Comparison of ENCODE assay signal across 22 cellular contexts in the genomic region with DNA sequence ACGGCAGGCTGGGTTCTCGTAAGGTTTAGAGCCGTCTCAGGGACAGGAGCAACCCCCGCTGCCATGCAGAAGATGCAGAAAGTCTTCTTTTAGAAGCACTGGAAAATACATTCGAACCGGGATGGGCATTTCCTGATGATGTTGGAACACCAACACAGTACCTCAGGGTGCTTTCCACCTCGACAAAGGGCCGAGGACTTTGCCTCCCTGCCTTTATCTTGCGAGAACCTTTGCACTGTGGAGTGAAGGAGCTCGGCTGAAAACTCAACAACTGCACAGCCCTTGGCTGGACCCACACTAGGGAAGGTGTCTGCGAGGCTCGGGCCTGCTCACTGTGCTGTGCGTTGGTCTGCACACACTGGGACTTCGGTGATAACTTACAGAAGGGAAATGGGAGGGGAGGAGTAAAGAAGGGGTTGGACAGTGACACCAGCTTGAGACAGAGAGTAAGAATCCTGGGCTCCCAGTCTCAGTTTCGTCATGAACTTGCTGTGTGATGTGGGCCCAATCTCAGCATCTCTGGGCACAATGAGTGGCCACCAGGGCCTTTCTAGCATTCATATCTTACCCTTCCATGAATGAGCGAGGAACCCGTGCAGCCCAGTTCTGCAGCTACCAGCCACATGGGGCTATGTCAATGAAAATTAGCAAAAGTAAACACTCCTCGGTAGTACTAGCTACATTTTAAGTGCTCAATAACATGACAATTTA.
"Had no signal": no experiment of that assay in that cellular context is flagged by ENCODE, and none has a peak within 500 bp of the region (broad histone marks: within the 10 kb centered on the region; RNA-seq: fewer than 3 reads in every experiment).

No MANE protein-coding gene starts in this region.

- H3K4me3 ChIP-seq: esophagus muscularis mucosa, gastroesophageal sphincter, heart left ventricle, testis, upper lobe of right lung had no signal

- H3K9me3 ChIP-seq: esophagus muscularis mucosa, gastroesophageal sphincter, heart left ventricle, testis, upper lobe of right lung had no signal

- FAIRE-seq: astrocyte, bronchial epithelial cell, endothelial cell of umbilical vein, TTC549 had no signal

- H3K27ac Mint-ChIP-seq: activated naive CD4-positive, alpha-beta T cell treated with anti-CD3 and anti-CD28 coated beads, Interleukin-2, amount 50 U/mL, for 24 hours; immature natural killer cell; nephron; progenitor cell of endocrine pancreas; stimulated activated effector memory CD8-positive, alpha-beta T cell treated with anti-CD3 and anti-CD28 coated beads, Interleukin-12 subunit alpha, Interleukin-12 subunit beta, amount 100 ng/mL, for 72 hours had no signal

- H3K27ac ChIP-seq: heart left ventricle, testis, upper lobe of right lung had no signal

- H3K9me3 Mint-ChIP-seq: activated naive CD4-positive, alpha-beta T cell treated with anti-CD3 and anti-CD28 coated beads, Interleukin-2, amount 50 U/mL, for 24 hours; immature natural killer cell; nephron; stimulated activated effector memory CD8-positive, alpha-beta T cell treated with anti-CD3 and anti-CD28 coated beads, Interleukin-12 subunit alpha, Interleukin-12 subunit beta, amount 100 ng/mL, for 72 hours had no signal

- DNase-seq: activated CD4-positive, alpha-beta T cell treated with anti-CD3 and anti-CD28 coated beads, Interleukin-2, amount 50 U/mL, for 4 hours; activated gamma-delta T cell; cerebellar nuclear complex; effector CD8-positive, alpha-beta T cell; heart left ventricle; immature natural killer cell; occipital lobe; right cardiac atrium; stimulated activated CD4-positive, alpha-beta T cell treated with anti-CD3 and anti-CD28 coated beads, Interleukin-4, amount 100 ng/mL, for 1 hour; T-helper 2 cell; testis; upper lobe of right lung had no signal

- H3K27me3 ChIP-seq: esophagus muscularis mucosa, gastroesophageal sphincter, heart left ventricle, testis, upper lobe of right lung had no signal

- H3K36me3 ChIP-seq: esophagus muscularis mucosa, gastroesophageal sphincter, heart left ventricle, upper lobe of right lung had no signal

- H3K4me1 ChIP-seq: testis had no signal

- H3K27me3 Mint-ChIP-seq: activated naive CD4-positive, alpha-beta T cell treated with anti-CD3 and anti-CD28 coated beads, Interleukin-2, amount 50 U/mL, for 24 hours had no signal

- ATAC-seq: gastroesophageal sphincter; heart left ventricle; stimulated activated effector memory CD8-positive, alpha-beta T cell treated with anti-CD3 and anti-CD28 coated beads, Interleukin-12 subunit alpha, Interleukin-12 subunit beta, amount 100 ng/mL, for 72 hours; upper lobe of right lung had no signal

- H3K36me3 Mint-ChIP-seq: activated naive CD4-positive, alpha-beta T cell treated with anti-CD3 and anti-CD28 coated beads, Interleukin-2, amount 50 U/mL, for 24 hours; immature natural killer cell; stimulated activated effector memory CD8-positive, alpha-beta T cell treated with anti-CD3 and anti-CD28 coated beads, Interleukin-12 subunit alpha, Interleukin-12 subunit beta, amount 100 ng/mL, for 72 hours had no signal

- H3K4me1 Mint-ChIP-seq: immature natural killer cell had no signal

- H3K4me3 Mint-ChIP-seq: activated naive CD4-positive, alpha-beta T cell treated with anti-CD3 and anti-CD28 coated beads, Interleukin-2, amount 50 U/mL, for 24 hours; immature natural killer cell; nephron; stimulated activated effector memory CD8-positive, alpha-beta T cell treated with anti-CD3 and anti-CD28 coated beads, Interleukin-12 subunit alpha, Interleukin-12 subunit beta, amount 100 ng/mL, for 72 hours had no signal
